Comparison of ENCODE assay signal across 8 cellular contexts in the genomic region with DNA sequence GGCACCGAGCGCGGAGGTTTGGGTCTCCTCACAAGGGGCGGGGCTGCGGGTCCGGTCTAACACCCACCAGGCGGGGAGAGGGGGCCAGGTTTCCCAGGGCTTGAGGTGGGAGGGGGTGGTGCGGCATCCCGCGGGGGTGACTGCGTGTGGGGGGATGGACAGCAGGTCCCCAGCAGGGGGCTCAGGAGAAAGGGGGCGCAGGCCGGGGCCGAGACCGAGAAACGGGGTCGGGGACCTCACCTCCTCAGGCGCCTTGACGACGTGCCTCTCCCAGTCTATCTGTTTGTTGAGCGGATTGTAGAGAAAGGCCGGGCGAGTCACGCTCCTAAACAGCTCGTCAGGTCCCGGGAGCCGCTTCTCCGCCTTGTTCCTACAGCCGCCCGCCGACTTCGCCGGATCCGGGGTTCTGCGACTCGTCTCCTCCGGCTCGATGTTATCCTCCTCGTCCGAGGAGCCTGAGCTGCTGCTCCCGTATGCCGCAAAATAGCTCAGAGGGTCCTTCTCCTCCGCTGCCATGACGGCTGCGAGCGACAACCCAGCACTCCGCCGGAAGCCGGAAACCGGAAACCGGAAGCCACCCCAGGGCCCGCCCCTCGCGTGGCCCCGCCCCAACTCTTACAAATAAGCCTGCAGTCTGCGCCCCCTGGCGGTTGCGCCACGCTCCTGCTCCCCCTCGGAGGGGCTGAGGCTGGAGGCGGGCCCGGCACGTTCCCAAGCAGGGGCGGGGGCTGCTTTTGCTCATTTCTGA. TPM values are rescaled to one million over a fixed set of nuclear protein-coding genes. Genes with fewer than 3 reads are reported as not detected.
DNase-seq lines count a peak whose midpoint lies in the region; ATAC-seq and TF ChIP-seq lines count a peak whose summit lies in the region.

C1orf52 (minus strand) TSS at position 545 of the 748 bp plus-strand sequence; CDS start at position 516, 29 bp downstream.

- peak within 1 kb of the TSS; percentile 97 for H3K4me3 Mint-ChIP-seq in activated T-cell treated with anti-CD3 and anti-CD28 coated beads, Interleukin-2, amount 50 U/mL, for 4 hours

- H3K4me3 ChIP-seq in esophagus (ENCODE audit: low read depth in 1 of 2, low read length in 2 of 2) (peak within 1 kb of the TSS; percentile 99), muscle layer of colon (ENCODE audit: low read depth in 1 of 2, low read length in 2 of 2) (peak within 1 kb of the TSS; percentile 70 to 84)

- H3K27me3 ChIP-seq in esophagus (ENCODE audit: control insufficient read depth in 1 of 2, insufficient read depth in 2 of 2, low read length in 2 of 2) (no peaks in the 10 kb centered on the region), muscle layer of colon (ENCODE audit: control insufficient read depth in 1 of 2, insufficient read depth in 2 of 2, low read length in 2 of 2) (no peaks in the 10 kb centered on the region)

- WGBS in esophagus, 2 donors, result 0 to 1% methylated on average over 60 to 64 of the region's 64 CpGs

- H3K9me3 ChIP-seq in esophagus (ENCODE audit: control insufficient read depth in 2 of 2, insufficient read depth in 1 of 2, low read depth in 1 of 2, low read length in 1 of 2) (no peaks in the 10 kb centered on the region), muscle layer of colon (ENCODE audit: low read length) (no peaks in the 10 kb centered on the region)

- peak within 1 kb of the TSS; percentile 72 to 81 for H3K27ac ChIP-seq in esophagus (ENCODE audit: low read depth in 2 of 2, low read length in 1 of 2)
- H3K27ac ChIP-seq in muscle layer of colon (ENCODE audit: low read depth, low read length), result peak within 1 kb of the TSS; percentile 81

- H3K27me3 Mint-ChIP-seq in activated T-cell treated with anti-CD3 and anti-CD28 coated beads, Interleukin-2, amount 50 U/mL, for 4 hours (ENCODE audit: low read depth), result no peaks in the 10 kb centered on the region

- H3K9ac ChIP-seq in muscle layer of colon (ENCODE audit: low read length), result peak within 1 kb of the TSS; percentile 47

- peaks cover 38% of the 10 kb centered on the region for H3K4me1 Mint-ChIP-seq in activated T-cell treated with anti-CD3 and anti-CD28 coated beads, Interleukin-2, amount 50 U/mL, for 4 hours (ENCODE audit: low read depth)

- H3K36me3 ChIP-seq in esophagus (ENCODE audit: control insufficient read depth in 2 of 2, insufficient read depth in 2 of 2, low read length in 1 of 2), result peaks cover 0 to 2% of the 10 kb centered on the region in 2 donors
- H3K36me3 ChIP-seq in muscle layer of colon (ENCODE audit: insufficient read depth, low read length), result peaks cover 17% of the 10 kb centered on the region

- no peaks in the 10 kb centered on the region for H3K9me3 Mint-ChIP-seq in activated T-cell treated with anti-CD3 and anti-CD28 coated beads, Interleukin-2, amount 50 U/mL, for 4 hours

- ATAC-seq in GM21723 (IDR thresholded peaks at IDR 0.05; ENCODE audit: unreplicated experiment), result peak; percentile 98
- peak; percentile 95 for ATAC-seq in activated T-cell treated with anti-CD3 and anti-CD28 coated beads, Interleukin-2, amount 50 U/mL, for 4 hours

- DNase-seq in DMS79 treated with DMSO at 0.1 percent for 48 hours (lab: John Stamatoyannopoulos, UW) (peak; percentile 84), KG1 (lab: John Stamatoyannopoulos, UW) (peak; percentile 93)
- peak; percentile 97 for DNase-seq in activated T-cell treated with anti-CD3 and anti-CD28 coated beads, Interleukin-2, amount 50 U/mL, for 4 hours
- peak; percentile 98 for DNase-seq in stimulated activated CD8-positive, alpha-beta memory T cell treated with anti-CD3 and anti-CD28 coated beads, Interleukin-7, amount 100 ng/mL, for 24 hours (ENCODE audit: low read depth)

- peaks cover 26% of the 10 kb centered on the region for H3K36me3 Mint-ChIP-seq in activated T-cell treated with anti-CD3 and anti-CD28 coated beads, Interleukin-2, amount 50 U/mL, for 4 hours (ENCODE audit: insufficient read depth)

- no peaks in the 10 kb centered on the region for H3K4me1 ChIP-seq in esophagus (ENCODE audit: control insufficient read depth in 2 of 2, insufficient read depth in 2 of 2, low read length in 1 of 2)
- H3K4me1 ChIP-seq in muscle layer of colon (ENCODE audit: insufficient read depth, low read length), result peaks cover 19% of the 10 kb centered on the region

TF ChIP-seq in PFSK-1, 5 proteins besides CTCF, POLR2A, EP300 and RAD21:
- TF ChIP-seq TAF1 (IDR thresholded peaks at IDR 0.05; ENCODE audit: borderline replicate concordance, insufficient read depth, low read length) (peak; percentile 74; the same call in 1 of the 2 replicates), SIN3A (IDR thresholded peaks at IDR 0.05; ENCODE audit: borderline replicate concordance, insufficient read depth, low read length) (no peak), FOXP2 (optimal IDR thresholded peaks at IDR 0.05; ENCODE audit: borderline replicate concordance, extremely low read depth, extremely low read length, insufficient read depth) (peak; percentile 74), POLR2AphosphoS5 (IDR thresholded peaks at IDR 0.05; ENCODE audit: low read depth, low read length) (peak; percentile 95)
- TF ChIP-seq, protein P1, sequence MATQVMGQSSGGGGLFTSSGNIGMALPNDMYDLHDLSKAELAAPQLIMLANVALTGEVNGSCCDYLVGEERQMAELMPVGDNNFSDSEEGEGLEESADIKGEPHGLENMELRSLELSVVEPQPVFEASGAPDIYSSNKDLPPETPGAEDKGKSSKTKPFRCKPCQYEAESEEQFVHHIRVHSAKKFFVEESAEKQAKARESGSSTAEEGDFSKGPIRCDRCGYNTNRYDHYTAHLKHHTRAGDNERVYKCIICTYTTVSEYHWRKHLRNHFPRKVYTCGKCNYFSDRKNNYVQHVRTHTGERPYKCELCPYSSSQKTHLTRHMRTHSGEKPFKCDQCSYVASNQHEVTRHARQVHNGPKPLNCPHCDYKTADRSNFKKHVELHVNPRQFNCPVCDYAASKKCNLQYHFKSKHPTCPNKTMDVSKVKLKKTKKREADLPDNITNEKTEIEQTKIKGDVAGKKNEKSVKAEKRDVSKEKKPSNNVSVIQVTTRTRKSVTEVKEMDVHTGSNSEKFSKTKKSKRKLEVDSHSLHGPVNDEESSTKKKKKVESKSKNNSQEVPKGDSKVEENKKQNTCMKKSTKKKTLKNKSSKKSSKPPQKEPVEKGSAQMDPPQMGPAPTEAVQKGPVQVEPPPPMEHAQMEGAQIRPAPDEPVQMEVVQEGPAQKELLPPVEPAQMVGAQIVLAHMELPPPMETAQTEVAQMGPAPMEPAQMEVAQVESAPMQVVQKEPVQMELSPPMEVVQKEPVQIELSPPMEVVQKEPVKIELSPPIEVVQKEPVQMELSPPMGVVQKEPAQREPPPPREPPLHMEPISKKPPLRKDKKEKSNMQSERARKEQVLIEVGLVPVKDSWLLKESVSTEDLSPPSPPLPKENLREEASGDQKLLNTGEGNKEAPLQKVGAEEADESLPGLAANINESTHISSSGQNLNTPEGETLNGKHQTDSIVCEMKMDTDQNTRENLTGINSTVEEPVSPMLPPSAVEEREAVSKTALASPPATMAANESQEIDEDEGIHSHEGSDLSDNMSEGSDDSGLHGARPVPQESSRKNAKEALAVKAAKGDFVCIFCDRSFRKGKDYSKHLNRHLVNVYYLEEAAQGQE (IDR thresholded peaks at IDR 0.05; ENCODE audit: insufficient read depth in 1 of 2, low read depth in 2 of 2, low read length in 2 of 2), result no peak

RNA-seq across cellular contexts. Expression of gene C1orf52, which starts in this region (rescaled TPM):
- polyA plus RNA-seq in PFSK-1 (2012; ENCODE audit: insufficient read length, low read depth), result 28.7 TPM
- total RNA-seq in activated T-cell treated with anti-CD3 and anti-CD28 coated beads, Interleukin-2, amount 50 U/mL, for 4 hours, result 10 to 100 TPM; 29.1 to 36.3 (median 32.5) TPM
- 10 to 100 TPM; 12.4 to 17.8 TPM for polyA plus RNA-seq in esophagus

Comparison
In these comparisons a context has a peak if more than half of its experiments do, and no peak if none do; other contexts are left out.
1. Peak in every context shown above with its lines: DNase-seq, ATAC-seq, H3K4me3 ChIP-seq and H3K27ac ChIP-seq.